In genomic region chr10:66180651-66181318, GRCh38 we compare ENCODE assay signal across 1 cellular context.
TF ChIP-seq lines count a peak whose summit lies in the region.

No MANE protein-coding gene starts in this region.

TF ChIP-seq in HepG2, 621 proteins besides CTCF, POLR2A, EP300 and RAD21 (continued from another document):
- TF ChIP-seq, protein P1, sequence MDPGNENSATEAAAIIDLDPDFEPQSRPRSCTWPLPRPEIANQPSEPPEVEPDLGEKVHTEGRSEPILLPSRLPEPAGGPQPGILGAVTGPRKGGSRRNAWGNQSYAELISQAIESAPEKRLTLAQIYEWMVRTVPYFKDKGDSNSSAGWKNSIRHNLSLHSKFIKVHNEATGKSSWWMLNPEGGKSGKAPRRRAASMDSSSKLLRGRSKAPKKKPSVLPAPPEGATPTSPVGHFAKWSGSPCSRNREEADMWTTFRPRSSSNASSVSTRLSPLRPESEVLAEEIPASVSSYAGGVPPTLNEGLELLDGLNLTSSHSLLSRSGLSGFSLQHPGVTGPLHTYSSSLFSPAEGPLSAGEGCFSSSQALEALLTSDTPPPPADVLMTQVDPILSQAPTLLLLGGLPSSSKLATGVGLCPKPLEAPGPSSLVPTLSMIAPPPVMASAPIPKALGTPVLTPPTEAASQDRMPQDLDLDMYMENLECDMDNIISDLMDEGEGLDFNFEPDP (CRISPR knock-in tag; conservative IDR thresholded peaks at IDR 0.05): no peak
- no peak for TF ChIP-seq NCOR1 (IDR thresholded peaks at IDR 0.05; ENCODE audit: borderline replicate concordance, low read length)
- TF ChIP-seq RORA (CRISPR knock-in tag; IDR thresholded peaks at IDR 0.05): no peak
- TF ChIP-seq SMC3 (IDR thresholded peaks at IDR 0.05; ENCODE audit: low read length): peak; percentile 52
